In the genomic region with DNA sequence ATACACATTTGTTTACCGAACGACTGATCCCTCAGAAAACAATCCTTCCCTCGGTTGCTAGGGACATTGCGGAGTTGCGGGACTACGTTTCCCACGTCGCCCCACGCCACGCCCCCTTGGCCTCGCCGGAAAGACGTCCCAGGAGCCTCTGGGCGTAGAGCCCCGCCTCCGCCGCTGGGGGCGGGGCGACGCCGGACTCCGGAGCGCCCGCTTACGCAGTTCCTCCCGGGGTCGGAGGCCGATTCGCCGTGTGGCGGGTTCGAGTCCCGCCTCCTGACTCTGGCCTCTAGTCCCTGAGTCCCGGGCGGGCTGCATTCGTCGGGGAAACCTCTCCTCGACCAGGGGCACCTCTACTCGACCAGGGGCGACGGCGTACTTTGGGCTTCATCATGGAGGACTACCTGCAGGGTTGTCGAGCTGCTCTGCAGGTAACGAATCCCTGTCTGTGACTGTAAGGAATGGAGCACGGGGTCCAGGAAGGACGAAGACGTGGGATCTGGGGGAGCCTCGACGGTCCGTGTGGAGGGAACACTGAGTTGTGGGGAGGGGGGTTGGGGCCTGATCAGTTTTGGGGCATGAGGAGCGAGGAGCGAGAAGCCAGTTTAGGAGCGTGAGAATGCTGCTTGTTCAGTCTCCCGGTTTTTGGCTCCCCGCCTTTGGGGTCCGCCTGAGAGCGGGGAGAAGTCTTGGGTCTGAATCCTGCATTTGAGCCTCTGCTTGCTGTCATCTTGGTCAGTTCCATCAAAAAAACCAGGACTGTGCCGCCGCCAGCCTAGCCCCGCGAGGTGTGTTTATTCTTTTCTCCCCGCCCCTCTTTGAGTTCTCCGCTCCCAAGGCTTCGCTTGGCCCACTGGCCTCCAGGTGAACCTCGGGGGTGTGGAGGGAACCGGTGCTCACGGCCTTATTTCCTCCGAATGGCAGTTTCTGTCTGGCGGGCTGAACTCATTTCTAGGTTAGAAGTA, we compare ENCODE assay signal across 8 cellular contexts. TPM values are rescaled to one million over a fixed set of nuclear protein-coding genes. Genes with fewer than 3 reads are reported as not detected.
DNase-seq lines count a peak whose midpoint lies in the region; ATAC-seq and TF ChIP-seq lines count a peak whose summit lies in the region.

TSS of gene PRUNE1 (plus strand) at position 206 of the 962 bp plus-strand sequence. CDS start at position 390, 184 bp downstream.

- no peaks in the 10 kb centered on the region for H3K9me3 Mint-ChIP-seq in Caco-2 (ENCODE audit: unreplicated experiment)

- POLR2A ChIA-PET in Caco-2 (lab: Charles Lee), result no interaction called here

- peak; percentile 57 for ATAC-seq in GM21528 (IDR thresholded peaks at IDR 0.05; ENCODE audit: low FRiP score, unreplicated experiment)

- CTCF ChIA-PET in Caco-2 (lab: Charles Lee), result no interaction called here

- H3K27me3 ChIP-seq in Caco-2 (replicated peaks; ENCODE audit: control insufficient read depth, insufficient read depth, low read length), result no peaks in the 10 kb centered on the region

- no peaks in the 10 kb centered on the region for H3K36me3 ChIP-seq in Caco-2 (ENCODE audit: control insufficient read depth, insufficient read depth, low read length)

- TF ChIP-seq CTCF in Caco-2 (IDR thresholded peaks at IDR 0.05; ENCODE audit: insufficient read depth in 1 of 2, low read depth in 1 of 2, low read length in 1 of 2, severe bottlenecking in 1 of 2, unreplicated experiment in 1 of 2) (no peak), epithelial cell of proximal tubule (conservative IDR thresholded peaks at IDR 0.05; ENCODE audit: low read depth, low read length) (no peak)

- H3K4me3 ChIP-seq in Caco-2 (ENCODE audit: low read depth, low read length) (peak within 1 kb of the TSS; percentile 71), epithelial cell of proximal tubule (ENCODE audit: low read depth, low read length) (peak within 1 kb of the TSS; percentile 88)

- peaks cover 48% of the 10 kb centered on the region for H3K4me1 ChIP-seq in Caco-2

- peaks cover 23% of the 10 kb centered on the region for H3K4me1 Mint-ChIP-seq in Caco-2 (ENCODE audit: low read depth, unreplicated experiment)

- H3K27me3 Mint-ChIP-seq in Caco-2 (ENCODE audit: insufficient read depth, unreplicated experiment), result no peaks in the 10 kb centered on the region

- no peaks in the 10 kb centered on the region for H3K9me3 ChIP-seq in Caco-2

- peak within 1 kb of the TSS; percentile 99 for H3K27ac Mint-ChIP-seq in Caco-2 (ENCODE audit: unreplicated experiment)

- intact Hi-C loops in Caco-2 (cut with micrococcal nuclease; ENCODE audit: unreplicated experiment), result loop anchor here (5.0 to 10.0 kb wide), 2 partner anchors 81 to 444 kb away; partner anchors contain the start of gene SETDB1

- peaks cover 19% of the 10 kb centered on the region for H3K36me3 Mint-ChIP-seq in Caco-2 (ENCODE audit: insufficient read depth, unreplicated experiment)

- H3K4me3 Mint-ChIP-seq in Caco-2 (ENCODE audit: unreplicated experiment), result peak within 1 kb of the TSS; percentile 92

- BruUV-seq in Caco-2 (replicated peaks; lab: Mats Ljungman, UMichigan), result no TSS peak

- DNase-seq in Caco-2 (peak; percentile 96 to 97), KG1 (lab: John Stamatoyannopoulos, UW) (peak; percentile 95), epithelial cell of proximal tubule (ENCODE audit: low read depth) (peak; percentile 74), mucosa of gallbladder (ENCODE audit: low spot score) (peak; percentile 96)
- peak; percentile 98 for DNase-seq in activated T-cell treated with anti-CD3 and anti-CD28 coated beads, Interleukin-2, amount 50 U/mL, for 1 hour
- DNase-seq in stimulated activated CD8-positive, alpha-beta memory T cell treated with anti-CD3 and anti-CD28 coated beads, Interleukin-4, amount 100 ng/mL, for 24 hours (ENCODE audit: low read depth), result peak; percentile 93

TF ChIP-seq in PFSK-1, 5 proteins besides CTCF, POLR2A, EP300 and RAD21:
- no peak for TF ChIP-seq TAF1 (IDR thresholded peaks at IDR 0.05; ENCODE audit: borderline replicate concordance, insufficient read depth, low read length)
- TF ChIP-seq POLR2AphosphoS5 (IDR thresholded peaks at IDR 0.05; ENCODE audit: low read depth, low read length), result peak; percentile 58
- TF ChIP-seq REST (IDR thresholded peaks at IDR 0.05; ENCODE audit: insufficient read depth in 1 of 2, low read depth in 2 of 2, low read length in 2 of 2), result no peak
- TF ChIP-seq FOXP2 (optimal IDR thresholded peaks at IDR 0.05; ENCODE audit: borderline replicate concordance, extremely low read depth, extremely low read length, insufficient read depth), result peak; percentile 93
TF ChIP-seq in PFSK-1: peak in this region for 2.

RNA-seq across cellular contexts. Expression of gene PRUNE1, which starts in this region (rescaled TPM):
- total RNA-seq in Caco-2 (2022), result 24.2 and 24.3 TPM in 2 replicates
- polyA plus RNA-seq in PFSK-1 (2012; ENCODE audit: insufficient read length, low read depth), result 8.3 TPM
- total RNA-seq in epithelial cell of proximal tubule, result 14.8 and 15.2 TPM in 2 replicates
- 21.6 TPM for total RNA-seq in mucosa of gallbladder

Comparison
In these comparisons a context has a peak if more than half of its experiments do, and no peak if none do; other contexts are left out.
1. Peak in every context shown above with its lines: DNase-seq, ATAC-seq and H3K4me3 ChIP-seq.